In the genomic region with DNA sequence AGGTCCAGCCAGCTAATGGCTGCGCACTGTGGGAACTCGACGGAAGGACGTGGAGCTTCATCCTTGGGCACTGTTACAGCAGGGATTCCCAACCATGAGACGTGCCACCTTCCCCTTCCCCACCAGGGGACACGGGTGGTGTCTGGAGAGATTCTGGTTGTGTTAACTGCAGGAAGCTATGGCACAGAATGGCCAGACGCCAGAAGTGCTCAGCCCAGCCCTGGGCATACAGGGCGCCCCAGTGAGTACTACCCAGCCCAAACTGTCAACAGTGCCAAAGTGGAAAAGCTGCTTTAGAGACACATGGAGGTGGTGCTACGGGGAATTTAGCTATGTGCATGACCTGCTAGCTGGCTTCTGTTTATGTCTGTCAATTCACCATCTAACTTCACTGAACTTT, we compare ENCODE assay signal across 25 cellular contexts. TPM values are rescaled to one million over a fixed set of nuclear protein-coding genes. Genes with fewer than 3 reads are reported as not detected.
DNase-seq lines count a peak whose midpoint lies in the region; ATAC-seq, FAIRE-seq and TF ChIP-seq lines count a peak whose summit lies in the region.
"Had no signal": no experiment of that assay in that cellular context is flagged by ENCODE, and none has a peak within 500 bp of the region (broad histone marks: within the 10 kb centered on the region; RNA-seq: fewer than 3 reads in every experiment).

No MANE protein-coding gene starts in this region.

- H3K4me3 ChIP-seq in NT2/D1 (ENCODE audit: insufficient read length, low read depth), result no peak overlapping the region
- no peak overlapping the region for H3K4me3 ChIP-seq in GM12878
- H3K4me3 ChIP-seq in lower lobe of right lung, result no peak overlapping the region
- H3K4me3 ChIP-seq in stomach, result no peak overlapping the region
- H3K4me3 ChIP-seq: SK-N-MC had no signal

- peak overlapping the region; percentile 8 for H3K9ac ChIP-seq in NT2/D1 (ENCODE audit: insufficient read length, low read depth)
- no peak overlapping the region for H3K9ac ChIP-seq in GM12878 (ENCODE audit: control insufficient read depth, insufficient read depth, low read length)
- no peak overlapping the region for H3K9ac ChIP-seq in H9 (ENCODE audit: extremely low read depth, insufficient read length, low read length)

- H3K9me3 Mint-ChIP-seq in H9, result peaks cover 13 to 17% of the 10 kb centered on the region in 2 experiments

- RAD21 ChIA-PET in GM12878 (lab: Charles Lee; ENCODE audit: unreplicated experiment), result interaction anchor here (1.0 to 3.4 kb wide), 2 partner anchors 215 to 231 kb away, joined by 3 to 11 read pairs; no protein-coding TSS in a partner anchor

- no peak overlapping the region for H4K5ac ChIP-seq in H9 (ENCODE audit: insufficient read length, low read depth, low read length)

- H3K36me3 ChIP-seq in NT2/D1 (ENCODE audit: insufficient read depth, insufficient read length, low read length), result peaks cover 46% of the 10 kb centered on the region
- H3K36me3 ChIP-seq in GM12878 (ENCODE audit: control insufficient read depth in 2 of 2, insufficient read depth in 2 of 2, low read length in 1 of 2), result peaks cover 5 to 16% of the 10 kb centered on the region in 2 experiments
- peaks cover 56% of the 10 kb centered on the region for H3K36me3 ChIP-seq in lower lobe of right lung
- peaks cover 22 to 86% (median 83%) of the 10 kb centered on the region in 4 donors for H3K36me3 ChIP-seq in stomach

- H3K4ac ChIP-seq in H9 (ENCODE audit: low read depth, low read length), result no peak overlapping the region

- no peaks in the 10 kb centered on the region for H3K23me2 ChIP-seq in H9 (ENCODE audit: insufficient read length, low read depth, low read length, poor library complexity, severe bottlenecking)

- CTCF ChIA-PET in GM12878 (lab: Yijun Ruan, JAX), result interaction anchor here (0.6 to 2.5 kb wide), 6 partner anchors 10 to 232 kb away, joined by 3 to 15 read pairs (median 4); no protein-coding TSS in a partner anchor

- no peak overlapping the region for H3K27ac Mint-ChIP-seq in H9
- H3K27ac Mint-ChIP-seq: B cell had no signal

- intact Hi-C loops in GM12878 (cut with micrococcal nuclease; ENCODE audit: unreplicated experiment) (loop anchor here (10.0 kb wide), 1 partner anchor 83 kb away; no protein-coding TSS in a partner anchor), lower lobe of right lung (cut with DNase I) (no loop called here), stomach (cut with DNase I; ENCODE audit: low total_unique reads) (loop anchor here (5.0 kb wide), 1 partner anchor 165 kb away; no protein-coding TSS in a partner anchor)

- TF ChIP-seq POLR2A in GM12878 (IDR thresholded peaks at IDR 0.05; ENCODE audit: low read depth, low read length) (no peak), stomach (IDR thresholded peaks at IDR 0.05) (no peak)

- H3K9me3 ChIP-seq in NT2/D1 (ENCODE audit: insufficient read depth, low read length) (peaks cover 12% of the 10 kb centered on the region; the same call in 1 of the 2 replicates), GM12878 (replicated peaks; ENCODE audit: control insufficient read depth, insufficient read depth, low read length) (no peaks in the 10 kb centered on the region), lower lobe of right lung (no peaks in the 10 kb centered on the region), stomach (no peaks in the 10 kb centered on the region), H9 (ENCODE audit: control insufficient read depth, low read depth, low read length) (no peaks in the 10 kb centered on the region)

- ATAC-seq in GM12878, result no peak
- ATAC-seq in lower lobe of right lung, result peak; percentile 45 to 59

- FAIRE-seq in GM12878 (lab: Jason Lieb, UNC), result no peak
- FAIRE-seq: GM18507, RCC 7860 had no signal

- POLR2A ChIA-PET in GM12878 (lab: Charles Lee), result no interaction called here

- in situ Hi-C loops in GM12878 (cut with MboI), result no loop called here

- H3K79me2 ChIP-seq in GM12878 (ENCODE audit: control insufficient read depth, insufficient read depth, low read length), result no peaks in the 10 kb centered on the region
- H3K79me2 ChIP-seq in H9 (ENCODE audit: insufficient read depth, low read length), result no peaks in the 10 kb centered on the region

- no peak overlapping the region for H2BK15ac ChIP-seq in H9 (ENCODE audit: low read depth, low read length)

- no peak overlapping the region for H3K27ac ChIP-seq in GM12878 (ENCODE audit: control insufficient read depth, insufficient read depth)
- no peak overlapping the region for H3K27ac ChIP-seq in lower lobe of right lung
- peak overlapping the region in 4 of 5 donors; percentile 8 to 57 (median 36) for H3K27ac ChIP-seq in stomach
- no peak overlapping the region for H3K27ac ChIP-seq in H9 (ENCODE audit: insufficient read length, low read depth, low read length)
- H3K27ac ChIP-seq: C4-2B, SK-N-MC had no signal

- H3K4me3 Mint-ChIP-seq in H9, result no peak overlapping the region
- H3K4me3 Mint-ChIP-seq: B cell had no signal

- H3K4me1 ChIP-seq in NT2/D1 (ENCODE audit: insufficient read depth, insufficient read length) (peaks cover 15% of the 10 kb centered on the region), GM12878 (ENCODE audit: control insufficient read depth, insufficient read depth, low read length) (no peaks in the 10 kb centered on the region), lower lobe of right lung (peaks cover 3% of the 10 kb centered on the region), stomach (peaks cover 11 to 44% (median 19%) of the 10 kb centered on the region in 4 donors), H9 (ENCODE audit: insufficient read depth, low read length) (no peaks in the 10 kb centered on the region)

- no peak overlapping the region for H3K4me2 ChIP-seq in GM12878 (ENCODE audit: control insufficient read depth, insufficient read depth)
- no peak overlapping the region for H3K4me2 ChIP-seq in H9 (ENCODE audit: insufficient read depth, insufficient read length, low read length)

- H2BK5ac ChIP-seq in H9 (ENCODE audit: insufficient read length, low read length), result no peak overlapping the region

- H3K27me3 ChIP-seq in NT2/D1 (ENCODE audit: insufficient read depth, insufficient read length) (no peaks in the 10 kb centered on the region), GM12878 (replicated peaks in 1 of 2; ENCODE audit: control insufficient read depth in 2 of 2, insufficient read depth in 2 of 2, low read length in 1 of 2) (no peaks in the 10 kb centered on the region), lower lobe of right lung (ENCODE audit: low read depth) (no peaks in the 10 kb centered on the region), stomach (no peaks in the 10 kb centered on the region), H9 (ENCODE audit: insufficient read depth, low read length) (no peaks in the 10 kb centered on the region)

- no peak overlapping the region for H4K8ac ChIP-seq in H9 (replicated peaks; ENCODE audit: insufficient read length, low read depth, low read length)

- WGBS in GM12878 (ENCODE audit: insufficient coverage, insufficient replicate concordance, low lambda C conversion rate, missing lambda C conversion rate), result 89% methylated on average over 9 of the region's 9 CpGs
- WGBS in stomach, 5 donors, result 61 to 84% (median 72%) methylated on average over 9 of the region's 9 CpGs
- no CpG with 5 or more reads among the region's 9 CpGs for WGBS in H9 (ENCODE audit: extremely low coverage, insufficient read length, low lambda C conversion rate)

- BruUV-seq in GM12878 (replicated peaks; lab: Mats Ljungman, UMichigan), result TSS peak; percentile 29

- SMC1A ChIA-PET in GM12878 (lab: Charles Lee; ENCODE audit: uncharacterized antibody, unreplicated experiment), result interaction anchor here (0.8 to 2.3 kb wide), 3 partner anchors 12 to 231 kb away, joined by 3 to 7 read pairs (median 5); no protein-coding TSS in a partner anchor

- no peak overlapping the region for H2BK120ac ChIP-seq in H9 (ENCODE audit: low read depth, low read length, poor library complexity, severe bottlenecking)

- H3K36me3 Mint-ChIP-seq in H9 (ENCODE audit: insufficient read depth in 1 of 3, low read depth in 3 of 3), result peaks cover 19 to 28% (median 22%) of the 10 kb centered on the region in 3 experiments

- no peak overlapping the region for H2AK5ac ChIP-seq in H9 (ENCODE audit: insufficient read length, low read length)

- H3K18ac ChIP-seq in H9 (ENCODE audit: insufficient read length, low read depth, low read length), result no peak overlapping the region

- H3K4me1 Mint-ChIP-seq in H9, result peaks cover 9 to 15% of the 10 kb centered on the region in 2 experiments

- TF ChIP-seq CTCF in GM12878 (IDR thresholded peaks at IDR 0.05 in 2 of 3, conservative IDR thresholded peaks at IDR 0.05 in 1 of 3; ENCODE audit: control insufficient read depth in 2 of 3, extremely low read depth in 1 of 3, insufficient read depth in 1 of 3, low read depth in 3 of 3, low read length in 3 of 3), result no peak
- no peak for TF ChIP-seq CTCF in lower lobe of right lung (IDR thresholded peaks at IDR 0.05)
- no peak for TF ChIP-seq CTCF in stomach (IDR thresholded peaks at IDR 0.05)
- TF ChIP-seq CTCF in H9 (conservative IDR thresholded peaks at IDR 0.05), result no peak

- DNase-seq in NT2/D1 (ENCODE audit: low read depth, low spot score) (no peak), GM12878 (ENCODE audit: low read depth, low spot score) (no peak), lower lobe of right lung (peak; percentile 78), stomach (peak; percentile 69), DMS153 treated with DMSO at 0.1 percent for 48 hours (lab: John Stamatoyannopoulos, UW; ENCODE audit: unreplicated experiment) (no peak), cerebellar nuclear complex (lab: John Stamatoyannopoulos, UW) (no peak), H9 (no peak)
- DNase-seq: Calu3, DND-41, GOT3, HCEC 1CT, NCI-H1092, NCI-H1417 treated with DMSO at 0.1 percent for 48 hours, NCI-H1694 treated with DMSO at 0.1 percent for 48 hours, NCI-H2081 treated with DMSO at 0.1 percent for 48 hours, NCI-H2171, NCI-H226, NCI-H510A, NCI-H69, SIG-M5 had no signal

- H3K56ac ChIP-seq in H9 (ENCODE audit: insufficient read length, low read depth, low read length), result no peak overlapping the region

- H2AFZ ChIP-seq in GM12878 (ENCODE audit: control insufficient read depth, low read depth, low read length), result no peak overlapping the region
- no peak overlapping the region for H2AFZ ChIP-seq in H9 (ENCODE audit: low read length)

- no peak overlapping the region for H2BK20ac ChIP-seq in H9 (ENCODE audit: low read depth, low read length, poor library complexity, severe bottlenecking)

- no peak overlapping the region for H3K14ac ChIP-seq in H9 (ENCODE audit: insufficient read depth, low read length)

- no peak for TF ChIP-seq RAD21 in GM12878 (IDR thresholded peaks at IDR 0.05; ENCODE audit: insufficient read depth, low read depth, low read length)

- H2BK12ac ChIP-seq in H9 (ENCODE audit: insufficient read length, low read depth, low read length), result no peak overlapping the region

- TF ChIP-seq EP300 in GM12878 (IDR thresholded peaks at IDR 0.05; ENCODE audit: borderline replicate concordance in 1 of 2, control insufficient read depth in 1 of 2, low read depth in 2 of 2, low read length in 2 of 2) (no peak), stomach (IDR thresholded peaks at IDR 0.05) (no peak)

- H3K27me3 Mint-ChIP-seq in H9 (ENCODE audit: low read depth), result peaks cover 3% of the 10 kb centered on the region
- H3K27me3 Mint-ChIP-seq: B cell had no signal

- no peaks in the 10 kb centered on the region for H4K20me1 ChIP-seq in GM12878 (ENCODE audit: control insufficient read depth, insufficient read depth)
- H4K20me1 ChIP-seq in H9 (ENCODE audit: control insufficient read depth, insufficient read depth, insufficient read length), result no peaks in the 10 kb centered on the region

- no peak overlapping the region for H4K91ac ChIP-seq in H9 (ENCODE audit: insufficient read length, low read depth, low read length)

- H3T11ph ChIP-seq in H9 (ENCODE audit: low read length), result no peak overlapping the region

- H3K79me1 ChIP-seq in H9 (ENCODE audit: insufficient read depth, low read depth, low read length, poor library complexity, severe bottlenecking), result no peaks in the 10 kb centered on the region

- H3K23ac ChIP-seq in H9 (ENCODE audit: insufficient read length, low read depth, low read length), result no peak overlapping the region

RNA-seq across cellular contexts. Expression of a gene that starts 32.8 kb away (rescaled TPM):
- 33.3 and 40.4 TPM in 2 replicates for total RNA-seq in GM12878 (2013; cell fraction: nucleolus; rRNA removed)
- total RNA-seq in GM12878 (2014; rRNA removed) (20.3 and 23.7 TPM in 2 replicates), GM12878 (2014; rRNA removed; fragmentation: Illumina TruSeq; extraction: Trizol) (13.0 and 13.3 TPM in 2 replicates), GM12878 (2021) (23.6 and 26.4 TPM in 2 replicates), lower lobe of right lung (30.4 TPM), stomach (10 to 100 TPM; 23.3 to 45.5 (median 37.9) TPM), H9 (2021) (13.1 and 13.8 TPM in 2 replicates)
- 7.7 TPM for polyA plus RNA-seq in GM12878 (2011; ENCODE audit: low read depth)
- polyA plus RNA-seq in GM12878 (2011; rRNA removed) (6.1 and 7.7 TPM in 2 replicates), GM12878 (2014; fragmentation: Illumina TruSeq; extraction: Trizol) (14.5 and 19.4 TPM in 2 replicates), GM12878 (2014; fragmentation: Nextera tagmentation; extraction: Ambion mirVana) (1 to 10 TPM; 2.0 to 2.6 TPM), GM12878 (2014; rRNA removed) (13.1 and 13.6 TPM in 2 replicates), GM12878 (2016; fragmentation: Nextera tagmentation; extraction: Ambion mirVana) (10 to 100 TPM; 21.5 to 24.5 TPM), stomach (10 to 100 TPM; 13.5 to 43.7 (median 22.4) TPM)
- polyA plus RNA-seq in GM12878 (2011; cell fraction: cytosol; rRNA removed), result 8.0 and 9.1 TPM in 2 replicates
- polyA plus RNA-seq in GM12878 (2011; cell fraction: nucleus; rRNA removed), result 17.6 and 24.8 TPM in 2 replicates
- 13.9 and 18.9 TPM in 2 replicates for polyA plus RNA-seq in GM12878 (2012)
- 8.2 and 9.2 TPM in 2 replicates for polyA minus RNA-seq in GM12878 (2011; rRNA and poly(A)+ RNA removed)
- 3.8 and 4.0 TPM in 2 replicates for polyA minus RNA-seq in GM12878 (2011; cell fraction: cytosol; rRNA and poly(A)+ RNA removed)
- polyA minus RNA-seq in GM12878 (2011; cell fraction: nucleus; rRNA and poly(A)+ RNA removed), result 9.6 and 10.5 TPM in 2 replicates

RNA-seq across cellular contexts. Expression of a gene that starts 32.8 kb away (rescaled TPM):
- 102 and 111 TPM in 2 replicates for total RNA-seq in GM12878 (2013; cell fraction: nucleolus; rRNA removed)
- total RNA-seq in GM12878 (2014; rRNA removed) (11.3 and 15.8 TPM in 2 replicates), GM12878 (2014; rRNA removed; fragmentation: Illumina TruSeq; extraction: Trizol) (8.5 and 9.2 TPM in 2 replicates), GM12878 (2021) (16.6 and 18.5 TPM in 2 replicates), lower lobe of right lung (23.9 TPM), stomach (10 to 100 TPM in 3 of 5 donors, 1 to 10 TPM in 2; 1.8 to 39.7 (median 13.3) TPM), H9 (2021) (22.8 and 28.3 TPM in 2 replicates)
- polyA plus RNA-seq in GM12878 (2011; ENCODE audit: low read depth), result 4.4 TPM
- polyA plus RNA-seq in GM12878 (2011; rRNA removed) (9.2 and 10.0 TPM in 2 replicates), GM12878 (2014; fragmentation: Illumina TruSeq; extraction: Trizol) (7.0 and 7.2 TPM in 2 replicates), GM12878 (2014; fragmentation: Nextera tagmentation; extraction: Ambion mirVana) (1 to 10 TPM; 1.3 to 2.3 TPM), GM12878 (2014; rRNA removed) (12.8 and 14.1 TPM in 2 replicates), GM12878 (2016; fragmentation: Nextera tagmentation; extraction: Ambion mirVana) (10 to 100 TPM; 11.1 to 11.5 TPM), stomach (1 to 10 TPM; 5.6 to 6.9 (median 6.7) TPM)
- 8.3 and 11.6 TPM in 2 replicates for polyA plus RNA-seq in GM12878 (2011; cell fraction: cytosol; rRNA removed)
- polyA plus RNA-seq in GM12878 (2011; cell fraction: nucleus; rRNA removed), result 35.3 and 35.5 TPM in 2 replicates
- polyA plus RNA-seq in GM12878 (2012), result 7.5 and 8.4 TPM in 2 replicates
- polyA minus RNA-seq in GM12878 (2011; rRNA and poly(A)+ RNA removed), result 11.7 and 15.8 TPM in 2 replicates
- polyA minus RNA-seq in GM12878 (2011; cell fraction: cytosol; rRNA and poly(A)+ RNA removed), result 4.7 and 6.0 TPM in 2 replicates
- polyA minus RNA-seq in GM12878 (2011; cell fraction: nucleus; rRNA and poly(A)+ RNA removed), result 27.3 and 51.9 TPM in 2 replicates

Comparison
In these comparisons a context has a peak if more than half of its experiments do, and no peak if none do; other contexts are left out.
1. DNase-seq: peak in lower lobe of right lung (single experiment) and stomach (single experiment); none in NT2/D1 (single experiment), GM12878 (single experiment), DMS153 treated with DMSO at 0.1 percent for 48 hours (single experiment), cerebellar nuclear complex (0 of 2) and H9 (single experiment).
2. H3K27ac ChIP-seq: peak in stomach (4 of 5); none in GM12878 (single experiment), lower lobe of right lung (single experiment) and H9 (single experiment).